In genomic region chr20:54475334-54476287, GRCh38 we compare ENCODE assay signal across 8 cellular contexts. TPM values are rescaled to one million over a fixed set of nuclear protein-coding genes. Genes with fewer than 3 reads are reported as not detected.
A peak's percentile ranks its signal among the peaks of the same experiment; 100 is the strongest.
DNase-seq lines count a peak whose midpoint lies in the region; ATAC-seq, FAIRE-seq and TF ChIP-seq lines count a peak whose summit lies in the region.

DOK5 (plus strand) TSS chr20:54475593; CDS start chr20:54475947, 354 bp downstream.

- H3K27ac ChIP-seq in cardiac muscle cell (no peak within 1 kb of the TSS), ovary (no peak within 1 kb of the TSS), small intestine (ENCODE audit: low read depth in 1 of 2, low read length in 1 of 2) (peak within 1 kb of the TSS in 1 of 2 donors; percentile 3)

- H3K4me3 Mint-ChIP-seq in activated T-cell treated with anti-CD3 and anti-CD28 coated beads, Interleukin-2, amount 50 U/mL, for 72 hours, result peak within 1 kb of the TSS; percentile 61 to 69
- no peak within 1 kb of the TSS for H3K4me3 Mint-ChIP-seq in stimulated activated effector memory CD8-positive, alpha-beta T cell treated with anti-CD3 and anti-CD28 coated beads, Interleukin-12 subunit alpha, Interleukin-12 subunit beta, amount 100 ng/mL, for 72 hours
- H3K4me3 Mint-ChIP-seq in activated CD8-positive, alpha-beta T cell treated with anti-CD3 and anti-CD28 coated beads, Interleukin-2, amount 10 ng/mL, durations not matched to agents 7 days and 5 days, result no peak within 1 kb of the TSS

- no peak for FAIRE-seq in small intestine (lab: Jason Lieb, UNC)

- no peak for TF ChIP-seq EP300 in ovary (IDR thresholded peaks at IDR 0.05)

- peaks cover 0 to 2% of the 10 kb centered on the region in 2 donors for H3K9me3 Mint-ChIP-seq in activated T-cell treated with anti-CD3 and anti-CD28 coated beads, Interleukin-2, amount 50 U/mL, for 72 hours
- peaks cover 3% of the 10 kb centered on the region for H3K9me3 Mint-ChIP-seq in stimulated activated effector memory CD8-positive, alpha-beta T cell treated with anti-CD3 and anti-CD28 coated beads, Interleukin-12 subunit alpha, Interleukin-12 subunit beta, amount 100 ng/mL, for 72 hours
- H3K9me3 Mint-ChIP-seq in activated CD8-positive, alpha-beta T cell treated with anti-CD3 and anti-CD28 coated beads, Interleukin-2, amount 10 ng/mL, durations not matched to agents 7 days and 5 days (ENCODE audit: insufficient read depth), result no peaks in the 10 kb centered on the region

- intact Hi-C loops in ovary (cut with DNase I), result no loop called here

- CTCF ChIA-PET in BJ (lab: Yijun Ruan, JAX), result no interaction called here
- CTCF ChIA-PET in activated CD8-positive, alpha-beta T cell treated with anti-CD3 and anti-CD28 coated beads, Interleukin-2, amount 10 ng/mL, durations not matched to agents 7 days and 5 days (lab: Charles Lee), result no interaction called here

- H3K9me3 ChIP-seq in cardiac muscle cell (ENCODE audit: low read depth) (no peaks in the 10 kb centered on the region), ovary (no peaks in the 10 kb centered on the region), small intestine (ENCODE audit: control insufficient read depth, low read depth) (no peaks in the 10 kb centered on the region)

- no peak for ATAC-seq in activated T-cell treated with anti-CD3 and anti-CD28 coated beads, Interleukin-2, amount 50 U/mL, for 72 hours (replicated peaks in 1 of 2)
- no peak for ATAC-seq in HG03097 (IDR thresholded peaks at IDR 0.05; ENCODE audit: low FRiP score, unreplicated experiment)
- ATAC-seq in stimulated activated effector memory CD8-positive, alpha-beta T cell treated with anti-CD3 and anti-CD28 coated beads, Interleukin-12 subunit alpha, Interleukin-12 subunit beta, amount 100 ng/mL, for 72 hours, result no peak
- ATAC-seq in activated CD8-positive, alpha-beta T cell treated with anti-CD3 and anti-CD28 coated beads, Interleukin-2, amount 10 ng/mL, durations not matched to agents 7 days and 5 days, result no peak

- TF ChIP-seq CTCF in BJ (IDR thresholded peaks at IDR 0.05; ENCODE audit: insufficient read depth, low read depth, low read length), result no peak
- peak; percentile 5 for TF ChIP-seq CTCF in cardiac muscle cell (IDR thresholded peaks at IDR 0.05; ENCODE audit: low read depth, low read length)
- TF ChIP-seq CTCF in ovary (IDR thresholded peaks at IDR 0.05), result no peak

- 0 to 1% (median 1%) methylated on average over 58 to 75 of the region's 75 CpGs for WGBS in ovary, 3 donors
- 2 to 11% (median 9%) methylated on average over 44 to 75 of the region's 75 CpGs for WGBS in small intestine, 3 donors

- no peak for TF ChIP-seq POLR2A in ovary (IDR thresholded peaks at IDR 0.05)

- no peaks in the 10 kb centered on the region for H3K36me3 ChIP-seq in BJ (ENCODE audit: control insufficient read depth, insufficient read depth, low read length)
- H3K36me3 ChIP-seq in cardiac muscle cell, result no peaks in the 10 kb centered on the region
- no peaks in the 10 kb centered on the region for H3K36me3 ChIP-seq in ovary
- no peaks in the 10 kb centered on the region for H3K36me3 ChIP-seq in small intestine (ENCODE audit: control insufficient read depth in 2 of 2, insufficient read depth in 2 of 2, low read length in 2 of 2)

- H3K27me3 Mint-ChIP-seq in activated T-cell treated with anti-CD3 and anti-CD28 coated beads, Interleukin-2, amount 50 U/mL, for 72 hours (ENCODE audit: low read depth), result peaks cover 54% of the 10 kb centered on the region
- peaks cover 41% of the 10 kb centered on the region for H3K27me3 Mint-ChIP-seq in activated CD8-positive, alpha-beta T cell treated with anti-CD3 and anti-CD28 coated beads, Interleukin-2, amount 10 ng/mL, durations not matched to agents 7 days and 5 days (ENCODE audit: low read depth)

- peaks cover 1 to 6% of the 10 kb centered on the region in 2 donors for H3K36me3 Mint-ChIP-seq in activated T-cell treated with anti-CD3 and anti-CD28 coated beads, Interleukin-2, amount 50 U/mL, for 72 hours (ENCODE audit: insufficient read depth in 2 of 2)
- H3K36me3 Mint-ChIP-seq in stimulated activated effector memory CD8-positive, alpha-beta T cell treated with anti-CD3 and anti-CD28 coated beads, Interleukin-12 subunit alpha, Interleukin-12 subunit beta, amount 100 ng/mL, for 72 hours, result no peaks in the 10 kb centered on the region
- no peaks in the 10 kb centered on the region for H3K36me3 Mint-ChIP-seq in activated CD8-positive, alpha-beta T cell treated with anti-CD3 and anti-CD28 coated beads, Interleukin-2, amount 10 ng/mL, durations not matched to agents 7 days and 5 days (ENCODE audit: low read depth)

- peak within 1 kb of the TSS; percentile 36 for H3K4me3 ChIP-seq in BJ (ENCODE audit: low read depth, low read length)
- peak within 1 kb of the TSS; percentile 81 for H3K4me3 ChIP-seq in cardiac muscle cell
- H3K4me3 ChIP-seq in ovary, result peak within 1 kb of the TSS; percentile 37
- no peak within 1 kb of the TSS for H3K4me3 ChIP-seq in small intestine (ENCODE audit: low read depth in 1 of 2, low read length in 2 of 2)

- peaks cover 19% of the 10 kb centered on the region for H3K4me1 Mint-ChIP-seq in activated T-cell treated with anti-CD3 and anti-CD28 coated beads, Interleukin-2, amount 50 U/mL, for 72 hours (ENCODE audit: low read depth)
- no peaks in the 10 kb centered on the region for H3K4me1 Mint-ChIP-seq in stimulated activated effector memory CD8-positive, alpha-beta T cell treated with anti-CD3 and anti-CD28 coated beads, Interleukin-12 subunit alpha, Interleukin-12 subunit beta, amount 100 ng/mL, for 72 hours
- no peaks in the 10 kb centered on the region for H3K4me1 Mint-ChIP-seq in activated CD8-positive, alpha-beta T cell treated with anti-CD3 and anti-CD28 coated beads, Interleukin-2, amount 10 ng/mL, durations not matched to agents 7 days and 5 days (ENCODE audit: low read depth)

- H3K27me3 ChIP-seq in BJ (ENCODE audit: control insufficient read depth, insufficient read depth, low read length) (peaks cover 10% of the 10 kb centered on the region), cardiac muscle cell (peaks cover 25% of the 10 kb centered on the region), ovary (no peaks in the 10 kb centered on the region), small intestine (ENCODE audit: control insufficient read depth in 2 of 2, insufficient read depth in 2 of 2, low read length in 2 of 2) (peaks cover 11 to 13% of the 10 kb centered on the region in 2 donors)

- POLR2A ChIA-PET in BJ (lab: Charles Lee), result no interaction called here
- POLR2A ChIA-PET in activated CD8-positive, alpha-beta T cell treated with anti-CD3 and anti-CD28 coated beads, Interleukin-2, amount 10 ng/mL, durations not matched to agents 7 days and 5 days (lab: Charles Lee), result no interaction called here

- DNase-seq in BJ (ENCODE audit: low read depth), result no peak
- DNase-seq in activated T-cell treated with anti-CD3 and anti-CD28 coated beads, Interleukin-2, amount 50 U/mL, for 72 hours, result no peak
- peak; percentile 54 to 83 for DNase-seq in cardiac muscle cell (ENCODE audit: low read depth in 1 of 2, low spot score in 1 of 2)
- peak in 3 of 5 donors; percentile 30 to 57 (median 36) for DNase-seq in ovary
- no peak for DNase-seq in stimulated activated effector memory CD8-positive, alpha-beta T cell treated with anti-CD3 and anti-CD28 coated beads, Interleukin-12 subunit alpha, Interleukin-12 subunit beta, amount 100 ng/mL, for 72 hours (ENCODE audit: low spot score in 2 of 2)
- no peak for DNase-seq in activated CD8-positive, alpha-beta T cell treated with anti-CD3 and anti-CD28 coated beads, Interleukin-2, amount 10 ng/mL, durations not matched to agents 7 days and 5 days
- no peak for DNase-seq in small intestine

- H3K4me1 ChIP-seq in cardiac muscle cell (ENCODE audit: low read depth) (no peaks in the 10 kb centered on the region), ovary (ENCODE audit: insufficient read depth) (peaks cover 1% of the 10 kb centered on the region), small intestine (ENCODE audit: control insufficient read depth in 2 of 2, insufficient read depth in 1 of 2, low read depth in 1 of 2, low read length in 1 of 2) (no peaks in the 10 kb centered on the region)

- H3K27ac Mint-ChIP-seq in activated T-cell treated with anti-CD3 and anti-CD28 coated beads, Interleukin-2, amount 50 U/mL, for 72 hours, result no peak within 1 kb of the TSS
- no peak within 1 kb of the TSS for H3K27ac Mint-ChIP-seq in stimulated activated effector memory CD8-positive, alpha-beta T cell treated with anti-CD3 and anti-CD28 coated beads, Interleukin-12 subunit alpha, Interleukin-12 subunit beta, amount 100 ng/mL, for 72 hours
- H3K27ac Mint-ChIP-seq in activated CD8-positive, alpha-beta T cell treated with anti-CD3 and anti-CD28 coated beads, Interleukin-2, amount 10 ng/mL, durations not matched to agents 7 days and 5 days, result no peak within 1 kb of the TSS

RNA-seq across cellular contexts. Expression of gene DOK5, which starts in this region (rescaled TPM):
- polyA plus RNA-seq in BJ (2011; rRNA removed) (0.26 and 0.33 TPM in 2 replicates), cardiac muscle cell (1.6 and 5.9 TPM in 2 replicates), ovary (10 to 100 TPM in 1 of 2 donors, 1 to 10 TPM in 1; 5.7 to 38.3 TPM), small intestine (1 to 10 TPM in 2 of 3 donors, not detected in 1; 1.1 to 1.9 TPM)
- 0.31 and 0.43 TPM in 2 replicates for polyA minus RNA-seq in BJ (2011; rRNA and poly(A)+ RNA removed)
- 1 to 10 TPM in 1 of 2 donors, under 1 TPM in 1; 0.99 to 1.2 TPM for total RNA-seq in activated T-cell treated with anti-CD3 and anti-CD28 coated beads, Interleukin-2, amount 50 U/mL, for 72 hours
- total RNA-seq in cardiac muscle cell (1.0 and 1.4 TPM in 2 replicates), ovary (1 to 10 TPM in 4 of 7 donors, under 1 TPM in 2, not detected in 1; 0.24 to 8.5 (median 2.0) TPM)
- not detected for total RNA-seq in activated CD8-positive, alpha-beta T cell treated with anti-CD3 and anti-CD28 coated beads, Interleukin-2, amount 10 ng/mL, durations not matched to agents 7 days and 5 days

Comparison
In these comparisons a context has a peak if more than half of its experiments do, and no peak if none do; other contexts are left out.
1. DNase-seq: peak in cardiac muscle cell (2 of 2) and ovary (3 of 5); none in BJ (single experiment), activated T-cell treated with anti-CD3 and anti-CD28 coated beads, Interleukin-2, amount 50 U/mL, for 72 hours (0 of 2), stimulated activated effector memory CD8-positive, alpha-beta T cell treated with anti-CD3 and anti-CD28 coated beads, Interleukin-12 subunit alpha, Interleukin-12 subunit beta, amount 100 ng/mL, for 72 hours (0 of 2), activated CD8-positive, alpha-beta T cell treated with anti-CD3 and anti-CD28 coated beads, Interleukin-2, amount 10 ng/mL, durations not matched to agents 7 days and 5 days (single experiment) and small intestine (single experiment).
2. H3K4me3 ChIP-seq: peak in BJ (single experiment), cardiac muscle cell (single experiment) and ovary (single experiment); none in small intestine (0 of 2).
3. H3K4me3 Mint-ChIP-seq: peak in activated T-cell treated with anti-CD3 and anti-CD28 coated beads, Interleukin-2, amount 50 U/mL, for 72 hours (2 of 2); none in stimulated activated effector memory CD8-positive, alpha-beta T cell treated with anti-CD3 and anti-CD28 coated beads, Interleukin-12 subunit alpha, Interleukin-12 subunit beta, amount 100 ng/mL, for 72 hours (single experiment) and activated CD8-positive, alpha-beta T cell treated with anti-CD3 and anti-CD28 coated beads, Interleukin-2, amount 10 ng/mL, durations not matched to agents 7 days and 5 days (single experiment).